In the genomic region with DNA sequence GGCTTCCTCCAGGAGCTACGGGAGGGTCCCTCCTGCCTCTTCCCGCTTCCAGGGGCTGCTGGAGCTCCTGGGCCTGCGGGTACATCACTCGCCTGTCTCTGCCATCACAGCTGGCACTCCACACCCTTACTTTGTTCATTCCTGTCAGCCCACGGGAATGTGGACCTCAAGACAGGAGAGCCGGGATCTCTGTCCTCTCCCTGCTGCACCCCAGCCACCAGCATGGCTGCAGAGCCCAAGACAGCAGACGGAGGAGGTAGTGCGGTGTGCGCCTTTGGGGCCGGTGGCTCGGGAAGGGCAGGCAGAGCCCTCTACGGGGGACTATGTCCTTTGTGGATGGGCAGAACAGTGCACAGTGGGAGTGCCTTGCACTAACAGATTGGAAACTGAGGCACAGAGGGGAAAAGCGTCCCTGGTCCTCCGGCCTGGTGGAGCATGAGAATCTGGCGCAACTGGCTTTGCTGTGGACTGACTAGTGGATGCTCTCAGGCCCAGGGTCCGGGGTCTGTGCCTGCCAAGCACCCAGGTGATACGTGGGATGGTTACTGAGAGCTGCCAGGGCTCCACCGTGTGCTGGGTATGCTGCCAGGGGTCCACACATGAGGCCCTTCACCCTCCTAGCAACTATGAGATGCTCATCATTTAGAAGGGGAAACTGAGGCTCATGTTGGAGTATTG, we compare ENCODE assay signal across 15 cellular contexts.
"Had no signal": no experiment of that assay in that cellular context is flagged by ENCODE, and none has a peak within 500 bp of the region (broad histone marks: within the 10 kb centered on the region; RNA-seq: fewer than 3 reads in every experiment).

No MANE protein-coding gene starts in this region.

- DNase-seq: activated CD4-positive, alpha-beta T cell treated with anti-CD3 and anti-CD28 coated beads for 4 hours; activated CD8-positive, alpha-beta memory T cell treated with anti-CD3 and anti-CD28 coated beads, Interleukin-2, amount 50 U/mL, for 4 hours; activated CD8-positive, alpha-beta T cell treated with anti-CD3 and anti-CD28 coated beads for 36 hours; activated naive CD4-positive, alpha-beta T cell treated with anti-CD3 and anti-CD28 coated beads, Interleukin-2, amount 10 ng/mL, durations not matched to agents 7 days and 5 days; amniotic stem cell; erythroblast; hippocampal formation; mammary epithelial cell; occipital lobe; stimulated activated CD4-positive, alpha-beta T cell treated with anti-CD3 and anti-CD28 coated beads, Interleukin-4, amount 100 ng/mL, for 1 hour; stimulated activated naive CD8-positive, alpha-beta T cell treated with anti-CD3 and anti-CD28 coated beads, Interleukin-15, amount 100 ng/mL, for 72 hours had no signal

- H3K27ac ChIP-seq: right lobe of liver, vagina had no signal

- H3K9me3 ChIP-seq: body of pancreas, psoas muscle, right lobe of liver, vagina had no signal

- H3K27me3 ChIP-seq: body of pancreas, right lobe of liver, vagina had no signal

- H3K36me3 ChIP-seq: right lobe of liver, vagina had no signal

- H3K4me3 ChIP-seq: body of pancreas, psoas muscle, right lobe of liver, vagina had no signal
